ENCODE assay signal across 1 cellular context in genomic region chr7:88615336-88615735, GRCh38.
TF ChIP-seq lines count a peak whose summit lies in the region.

No MANE protein-coding gene starts in this region.

TF ChIP-seq in GM12878, 131 proteins besides CTCF, POLR2A, EP300 and RAD21 (continued from another document):
- TF ChIP-seq RELB (IDR thresholded peaks at IDR 0.05; ENCODE audit: low read depth): no peak
- TF ChIP-seq NFIC (IDR thresholded peaks at IDR 0.05; ENCODE audit: low read depth, low read length): 0 out of 2 replicates have a peak, but pooled peaks have one; percentile 26
- TF ChIP-seq RFX5 (IDR thresholded peaks at IDR 0.05; ENCODE audit: low read depth, low read length): no peak
- no peak for TF ChIP-seq REST (IDR thresholded peaks at IDR 0.05; ENCODE audit: low read depth, low read length)
- TF ChIP-seq NR2C1 (IDR thresholded peaks at IDR 0.05): no peak
- no peak for TF ChIP-seq CHD4 (IDR thresholded peaks at IDR 0.05)
- no peak for TF ChIP-seq MYB (IDR thresholded peaks at IDR 0.05; ENCODE audit: borderline replicate concordance, low read depth, low read length)
- TF ChIP-seq CBX3 (IDR thresholded peaks at IDR 0.05; ENCODE audit: borderline replicate concordance, low read depth): no peak
- TF ChIP-seq BCL3 (IDR thresholded peaks at IDR 0.05; ENCODE audit: borderline replicate concordance, insufficient read depth, low read depth, low read length, poor library complexity, severe bottlenecking): peak; percentile 60
- TF ChIP-seq MTA2 (IDR thresholded peaks at IDR 0.05; ENCODE audit: low read depth): no peak
- no peak for TF ChIP-seq GATAD2B (conservative IDR thresholded peaks at IDR 0.05; ENCODE audit: low read depth)
- TF ChIP-seq SREBF2 (IDR thresholded peaks at IDR 0.05; ENCODE audit: low read length): no peak
- peak; percentile 12; the same call in 1 of the 2 replicates for TF ChIP-seq CREM (IDR thresholded peaks at IDR 0.05; ENCODE audit: low read depth)
- no peak for TF ChIP-seq SIX5 (IDR thresholded peaks at IDR 0.05; ENCODE audit: low read depth, low read length, severe bottlenecking)
- TF ChIP-seq CEBPZ (IDR thresholded peaks at IDR 0.05; ENCODE audit: low read depth, low read length): no peak
- no peak for TF ChIP-seq JUNB (IDR thresholded peaks at IDR 0.05)
- no peak for TF ChIP-seq PRDM15 (CRISPR knock-in tag; IDR thresholded peaks at IDR 0.05)
- TF ChIP-seq CREB1 (IDR thresholded peaks at IDR 0.05; ENCODE audit: low read depth): no peak
- peak in 1 of 2 experiments; percentile 61; a peak in 1 of 3 replicates for TF ChIP-seq EGR1 (IDR thresholded peaks at IDR 0.05; ENCODE audit: borderline replicate concordance in 1 of 2, low read depth in 2 of 2, low read length in 2 of 2)
- TF ChIP-seq SIN3A (IDR thresholded peaks at IDR 0.05; ENCODE audit: low read depth, low read length): no peak
- TF ChIP-seq RELA (IDR thresholded peaks at IDR 0.05; ENCODE audit: borderline replicate concordance, partially characterized antibody): no peak
